In genomic region chr9:89911721-89912604, GRCh38 we compare ENCODE assay signal across 2 cellular contexts.
TF ChIP-seq lines count a peak whose summit lies in the region.

No MANE protein-coding gene starts in this region.

TF ChIP-seq in H1, 55 proteins besides CTCF, POLR2A, EP300 and RAD21:
- TF ChIP-seq CHD7 (IDR thresholded peaks at IDR 0.05; ENCODE audit: insufficient replicate concordance, low read length): no peak
- TF ChIP-seq NANOG (IDR thresholded peaks at IDR 0.05; ENCODE audit: insufficient read depth, low read depth, low read length, poor library complexity, severe bottlenecking): no peak

TF ChIP-seq in SK-N-SH, 30 proteins besides CTCF, POLR2A, EP300 and RAD21:
- no peak for TF ChIP-seq NFIC (IDR thresholded peaks at IDR 0.05; ENCODE audit: borderline replicate concordance)
- no peak for TF ChIP-seq GATA2 (CRISPR knock-in tag; IDR thresholded peaks at IDR 0.05)
